ENCODE assay signal across 10 cellular contexts in genomic region chr10:104326991-104327610, GRCh38. TPM values are rescaled to one million over a fixed set of nuclear protein-coding genes. Genes with fewer than 3 reads are reported as not detected.
A peak's percentile ranks its signal among the peaks of the same experiment; 100 is the strongest.
DNase-seq lines count a peak whose midpoint lies in the region; ATAC-seq and TF ChIP-seq lines count a peak whose summit lies in the region.
"Had no signal": no experiment of that assay in that cellular context is flagged by ENCODE, and none has a peak within 500 bp of the region (broad histone marks: within the 10 kb centered on the region; RNA-seq: fewer than 3 reads in every experiment).

No MANE protein-coding gene starts in this region.

- CTCF ChIA-PET in CD8-positive, alpha-beta T cell (lab: Charles Lee) = interaction anchor here (0.6 to 7.7 kb wide), 5 partner anchors 20 to 29 kb away, joined by 3 to 54 read pairs (median 4); partner anchors contain the start of gene CFAP58
- CTCF ChIA-PET in activated B cell treated with CpG ODN at 0.5 μM for 24 hours (lab: Charles Lee) = interaction anchor here (1.7 kb wide), 1 partner anchor 21 kb away, joined by 6 read pairs; no protein-coding TSS in a partner anchor

- peak overlapping the region; percentile 78 for H3K4me3 Mint-ChIP-seq in CD8-positive, alpha-beta T cell
- H3K4me3 Mint-ChIP-seq in activated B cell treated with CpG ODN at 0.5 μM for 24 hours = no peak overlapping the region
- H3K4me3 Mint-ChIP-seq in progenitor cell of endocrine pancreas (ENCODE audit: low read depth) = no peak overlapping the region

- H3K4me1 ChIP-seq in CD8-positive, alpha-beta T cell (ENCODE audit: insufficient read depth, low read length) = peaks cover 96% of the 10 kb centered on the region
- no peaks in the 10 kb centered on the region for H3K4me1 ChIP-seq in BE2C

- POLR2A ChIA-PET in CD8-positive, alpha-beta T cell (lab: Charles Lee) = interaction anchor here (0.7 to 2.1 kb wide), 2 partner anchors 11 to 71 kb away, joined by 3 to 12 read pairs; partner anchors contain the start of gene ITPRIP
- POLR2A ChIA-PET in activated B cell treated with CpG ODN at 0.5 μM for 24 hours (lab: Charles Lee) = interaction anchor here (2.3 kb wide), 1 partner anchor 12 kb away, joined by 9 read pairs; the partner anchor contains the start of gene ITPRIP

- peaks cover 24% of the 10 kb centered on the region for H3K36me3 Mint-ChIP-seq in CD8-positive, alpha-beta T cell
- peaks cover 22% of the 10 kb centered on the region for H3K36me3 Mint-ChIP-seq in activated B cell treated with CpG ODN at 0.5 μM for 24 hours (ENCODE audit: low read depth)
- peaks cover 1% of the 10 kb centered on the region for H3K36me3 Mint-ChIP-seq in progenitor cell of endocrine pancreas (ENCODE audit: insufficient read depth)

- no peak for TF ChIP-seq CTCF in CD8-positive, alpha-beta T cell (IDR thresholded peaks at IDR 0.05)
- TF ChIP-seq CTCF in activated B cell treated with CpG ODN at 0.5 μM for 24 hours (IDR thresholded peaks at IDR 0.05) (no peak), fibroblast of the aortic adventitia (IDR thresholded peaks at IDR 0.05; ENCODE audit: insufficient read depth, low read length) (no peak), progenitor cell of endocrine pancreas (IDR thresholded peaks at IDR 0.05; ENCODE audit: unreplicated experiment) (no peak), BE2C (IDR thresholded peaks at IDR 0.05; ENCODE audit: low read depth, low read length) (no peak)

- no peaks in the 10 kb centered on the region for H3K9me3 ChIP-seq in CD8-positive, alpha-beta T cell (ENCODE audit: low read length)
- no peaks in the 10 kb centered on the region for H3K9me3 ChIP-seq in BE2C

- H3K36me3 ChIP-seq in CD8-positive, alpha-beta T cell (ENCODE audit: insufficient read depth, low read length) = no peaks in the 10 kb centered on the region
- no peaks in the 10 kb centered on the region for H3K36me3 ChIP-seq in BE2C

- DNase-seq in CD8-positive, alpha-beta T cell = no peak
- no peak for DNase-seq in activated B cell treated with CpG ODN at 0.5 μM for 24 hours
- no peak for DNase-seq in fibroblast of the aortic adventitia (ENCODE audit: low read depth)
- no peak for DNase-seq in progenitor cell of endocrine pancreas (ENCODE audit: low spot score, unreplicated experiment)
- DNase-seq in dermis blood vessel endothelial cell = no peak
- DNase-seq in BE2C = no peak
- DNase-seq: GDM1 had no signal

- H3K27me3 Mint-ChIP-seq in CD8-positive, alpha-beta T cell (ENCODE audit: low read depth) = no peaks in the 10 kb centered on the region
- H3K27me3 Mint-ChIP-seq in activated B cell treated with CpG ODN at 0.5 μM for 24 hours = no peaks in the 10 kb centered on the region
- H3K27me3 Mint-ChIP-seq in progenitor cell of endocrine pancreas = no peaks in the 10 kb centered on the region

- H3K4me1 Mint-ChIP-seq in CD8-positive, alpha-beta T cell (ENCODE audit: low read depth) = peaks cover 98% of the 10 kb centered on the region
- H3K4me1 Mint-ChIP-seq in activated B cell treated with CpG ODN at 0.5 μM for 24 hours (peaks cover 99% of the 10 kb centered on the region), progenitor cell of endocrine pancreas (ENCODE audit: low read depth) (peaks cover 40% of the 10 kb centered on the region)

- intact Hi-C loops in CD8-positive, alpha-beta T cell (cut with DNase I, micrococcal nuclease) = no loop called here
- intact Hi-C loops in activated B cell treated with CpG ODN at 0.5 μM for 24 hours (cut with micrococcal nuclease) = no loop called here

- H3K27ac Mint-ChIP-seq in CD8-positive, alpha-beta T cell = peak overlapping the region; percentile 97
- H3K27ac Mint-ChIP-seq in activated B cell treated with CpG ODN at 0.5 μM for 24 hours = peak overlapping the region; percentile 68
- H3K27ac Mint-ChIP-seq in progenitor cell of endocrine pancreas = peak overlapping the region; percentile 81

- no peaks in the 10 kb centered on the region for H3K9me3 Mint-ChIP-seq in CD8-positive, alpha-beta T cell
- H3K9me3 Mint-ChIP-seq in activated B cell treated with CpG ODN at 0.5 μM for 24 hours (no peaks in the 10 kb centered on the region), progenitor cell of endocrine pancreas (ENCODE audit: low read depth) (no peaks in the 10 kb centered on the region)

- no peak overlapping the region for H3K4me3 ChIP-seq in CD8-positive, alpha-beta T cell (ENCODE audit: low read depth, low read length)
- H3K4me3 ChIP-seq in fibroblast of the aortic adventitia (ENCODE audit: low read depth, low read length) = peak overlapping the region; percentile 61
- no peak overlapping the region for H3K4me3 ChIP-seq in BE2C (ENCODE audit: low read depth, low read length)

- ATAC-seq in CD8-positive, alpha-beta T cell = no peak
- ATAC-seq in activated B cell treated with CpG ODN at 0.5 μM for 24 hours (ENCODE audit: low read depth) (no peak), GM21717 (IDR thresholded peaks at IDR 0.05; ENCODE audit: unreplicated experiment) (no peak), HG02571 (IDR thresholded peaks at IDR 0.05; ENCODE audit: unreplicated experiment) (no peak)

- H3K27me3 ChIP-seq in CD8-positive, alpha-beta T cell (ENCODE audit: insufficient read depth, low read length) = no peaks in the 10 kb centered on the region
- no peaks in the 10 kb centered on the region for H3K27me3 ChIP-seq in BE2C

- no peak overlapping the region for H3K27ac ChIP-seq in CD8-positive, alpha-beta T cell (ENCODE audit: low read depth, low read length)

RNA-seq across cellular contexts. Expression of gene ITPRIP, which starts 11.2 kb away (rescaled TPM):
- 100 to 1,000 TPM; 212 to 214 TPM for total RNA-seq in CD8-positive, alpha-beta T cell
- 21.3 and 26.1 TPM in 2 replicates for total RNA-seq in activated B cell treated with CpG ODN at 0.5 μM for 24 hours
- 6.2 and 15.7 TPM in 2 replicates for total RNA-seq in fibroblast of the aortic adventitia (ENCODE audit: low replicate concordance)
- 6.1 and 7.0 TPM in 2 replicates for total RNA-seq in progenitor cell of endocrine pancreas
- total RNA-seq in dermis blood vessel endothelial cell = 29.3 and 39.9 TPM in 2 replicates
- not detected for polyA plus RNA-seq in BE2C (2012; ENCODE audit: insufficient read depth, insufficient read length, low read depth)

RNA-seq across cellular contexts. Expression of gene CFAP58, which starts 26.5 kb away (rescaled TPM):
- not detected for total RNA-seq in CD8-positive, alpha-beta T cell
- total RNA-seq in activated B cell treated with CpG ODN at 0.5 μM for 24 hours (not detected in 2 replicates), fibroblast of the aortic adventitia (ENCODE audit: low replicate concordance) (0.36 and 0.98 TPM in 2 replicates), progenitor cell of endocrine pancreas (0.24 and 0.29 TPM in 2 replicates), dermis blood vessel endothelial cell (0.85 and 1.2 TPM in 2 replicates)
- not detected for polyA plus RNA-seq in BE2C (2012; ENCODE audit: insufficient read depth, insufficient read length, low read depth)

RNA-seq across cellular contexts. Expression of gene GSTO2, which starts 58.1 kb away (rescaled TPM):
- total RNA-seq in CD8-positive, alpha-beta T cell = under 1 TPM; 0.49 to 0.75 TPM
- total RNA-seq in activated B cell treated with CpG ODN at 0.5 μM for 24 hours (0.56 and 0.91 TPM in 2 replicates), fibroblast of the aortic adventitia (ENCODE audit: low replicate concordance) (3.4 and 8.9 TPM in 2 replicates), progenitor cell of endocrine pancreas (9.6 and 9.8 TPM in 2 replicates), dermis blood vessel endothelial cell (0.51 and 0.85 TPM in 2 replicates)
- 0.68 TPM for polyA plus RNA-seq in BE2C (2012; ENCODE audit: insufficient read depth, insufficient read length, low read depth)
- total RNA-seq: myocyte had no signal
